Comparison of ENCODE assay signal across 12 cellular contexts in genomic region chr11:73493838-73494598, GRCh38.
A peak's percentile ranks its signal among the peaks of the same experiment; 100 is the strongest.
DNase-seq lines count a peak whose midpoint lies in the region; ATAC-seq and TF ChIP-seq lines count a peak whose summit lies in the region.
"Had no signal": no experiment of that assay in that cellular context is flagged by ENCODE, and none has a peak within 500 bp of the region (broad histone marks: within the 10 kb centered on the region; RNA-seq: fewer than 3 reads in every experiment).

No MANE protein-coding gene starts in this region.

- no peak overlapping the region for H2BK5ac ChIP-seq in H9 (ENCODE audit: insufficient read length, low read length)

- no peaks in the 10 kb centered on the region for H3K27me3 Mint-ChIP-seq in H9 (ENCODE audit: low read depth)
- H3K27me3 Mint-ChIP-seq in activated CD4-positive, alpha-beta T cell treated with anti-CD3 and anti-CD28 coated beads, Interleukin-2, amount 10 ng/mL, durations not matched to agents 24 days and 14 days = no peaks in the 10 kb centered on the region
- H3K27me3 Mint-ChIP-seq: activated CD4-positive, alpha-beta memory T cell treated with anti-CD3 and anti-CD28 coated beads for 36 hours had no signal

- no peak overlapping the region for H4K91ac ChIP-seq in H9 (ENCODE audit: insufficient read length, low read depth, low read length)

- H3K9me3 Mint-ChIP-seq in H9 = peaks cover 0 to 5% of the 10 kb centered on the region in 2 experiments; a peak in 2 of 5 replicates
- H3K9me3 Mint-ChIP-seq in activated CD4-positive, alpha-beta T cell treated with anti-CD3 and anti-CD28 coated beads, Interleukin-2, amount 10 ng/mL, durations not matched to agents 24 days and 14 days = peaks cover 16% of the 10 kb centered on the region
- H3K9me3 Mint-ChIP-seq: activated CD4-positive, alpha-beta memory T cell treated with anti-CD3 and anti-CD28 coated beads for 36 hours had no signal

- intact Hi-C loops in left ventricle myocardium inferior (cut with micrococcal nuclease) = no loop called here
- intact Hi-C loops in gastrocnemius medialis (cut with DNase I; ENCODE audit: low total_unique reads) = no loop called here
- intact Hi-C loops in activated CD4-positive, alpha-beta T cell treated with anti-CD3 and anti-CD28 coated beads, Interleukin-2, amount 10 ng/mL, durations not matched to agents 24 days and 14 days (cut with micrococcal nuclease) = no loop called here

- no peak overlapping the region for H3K9ac ChIP-seq in H9 (ENCODE audit: extremely low read depth, insufficient read length, low read length)
- H3K9ac ChIP-seq in adipocyte (ENCODE audit: low read length) = no peak overlapping the region

- no peak overlapping the region for H3K4me3 ChIP-seq in adipocyte (ENCODE audit: low read length)
- H3K4me3 ChIP-seq in left ventricle myocardium inferior = no peak overlapping the region
- no peak overlapping the region for H3K4me3 ChIP-seq in gastrocnemius medialis

- peak; percentile 87 to 92 for ATAC-seq in gastrocnemius medialis
- ATAC-seq in HG02938 (IDR thresholded peaks at IDR 0.05; ENCODE audit: unreplicated experiment) = no peak

- peak overlapping the region; percentile 7 to 93 (median 87); a peak in 6 of 7 replicates for H3K27ac Mint-ChIP-seq in H9
- H3K27ac Mint-ChIP-seq in activated CD4-positive, alpha-beta T cell treated with anti-CD3 and anti-CD28 coated beads, Interleukin-2, amount 10 ng/mL, durations not matched to agents 24 days and 14 days = no peak overlapping the region
- H3K27ac Mint-ChIP-seq: activated CD4-positive, alpha-beta memory T cell treated with anti-CD3 and anti-CD28 coated beads for 36 hours had no signal

- peak overlapping the region; percentile 42 for H3K18ac ChIP-seq in H9 (ENCODE audit: insufficient read length, low read depth, low read length)

- H3K4me3 Mint-ChIP-seq in H9 = no peak overlapping the region
- no peak overlapping the region for H3K4me3 Mint-ChIP-seq in activated CD4-positive, alpha-beta T cell treated with anti-CD3 and anti-CD28 coated beads, Interleukin-2, amount 10 ng/mL, durations not matched to agents 24 days and 14 days
- H3K4me3 Mint-ChIP-seq: activated CD4-positive, alpha-beta memory T cell treated with anti-CD3 and anti-CD28 coated beads for 36 hours had no signal

- H3K23me2 ChIP-seq in H9 (ENCODE audit: insufficient read length, low read depth, low read length, poor library complexity, severe bottlenecking) = no peaks in the 10 kb centered on the region

- no peak overlapping the region for H2BK12ac ChIP-seq in H9 (ENCODE audit: insufficient read length, low read depth, low read length)

- no peak overlapping the region for H3K4ac ChIP-seq in H9 (ENCODE audit: low read depth, low read length)

- in situ Hi-C loops in gastrocnemius medialis (cut with MboI; ENCODE audit: low sequenced_read_pairs in 4 of 4) = no loop called here

- H3K4me1 Mint-ChIP-seq in H9 = peaks cover 12 to 28% of the 10 kb centered on the region in 2 experiments
- H3K4me1 Mint-ChIP-seq in activated CD4-positive, alpha-beta T cell treated with anti-CD3 and anti-CD28 coated beads, Interleukin-2, amount 10 ng/mL, durations not matched to agents 24 days and 14 days = peaks cover 3% of the 10 kb centered on the region

- no peaks in the 10 kb centered on the region for H3K36me3 ChIP-seq in adipocyte (ENCODE audit: control insufficient read depth, insufficient read depth, low read length, severe bottlenecking)
- H3K36me3 ChIP-seq in left ventricle myocardium inferior = no peaks in the 10 kb centered on the region
- no peaks in the 10 kb centered on the region for H3K36me3 ChIP-seq in gastrocnemius medialis

- TF ChIP-seq CTCF in H9 (conservative IDR thresholded peaks at IDR 0.05) = no peak
- TF ChIP-seq CTCF in left ventricle myocardium inferior (IDR thresholded peaks at IDR 0.05; ENCODE audit: borderline replicate concordance) = no peak
- TF ChIP-seq CTCF in gastrocnemius medialis (IDR thresholded peaks at IDR 0.05 in 4 of 5, conservative IDR thresholded peaks at IDR 0.05 in 1 of 5) = no peak

- H2AK5ac ChIP-seq in H9 (ENCODE audit: insufficient read length, low read length) = no peak overlapping the region

- no peak overlapping the region for H2BK15ac ChIP-seq in H9 (ENCODE audit: low read depth, low read length)

- H4K5ac ChIP-seq in H9 (ENCODE audit: insufficient read length, low read depth, low read length) = no peak overlapping the region

- H3T11ph ChIP-seq in H9 (ENCODE audit: low read length) = no peak overlapping the region

- no peak overlapping the region for H3K27ac ChIP-seq in H9 (ENCODE audit: insufficient read length, low read depth, low read length)
- peak overlapping the region; percentile 7 for H3K27ac ChIP-seq in left ventricle myocardium inferior (replicated peaks)
- H3K27ac ChIP-seq in gastrocnemius medialis = peak overlapping the region in 3 of 4 donors; percentile 15 to 59 (median 34)

- TF ChIP-seq POLR2A in gastrocnemius medialis (IDR thresholded peaks at IDR 0.05) = no peak

- H3K14ac ChIP-seq in H9 (ENCODE audit: insufficient read depth, low read length) = no peak overlapping the region; the same call in 1 of the 2 replicates

- WGBS in H9 (ENCODE audit: extremely low coverage, insufficient read length, low lambda C conversion rate) = no CpG with 5 or more reads among the region's 2 CpGs

- no peaks in the 10 kb centered on the region for H3K27me3 ChIP-seq in H9 (ENCODE audit: insufficient read depth, low read length)
- H3K27me3 ChIP-seq in adipocyte (replicated peaks; ENCODE audit: control insufficient read depth, insufficient read depth, low read length) = no peaks in the 10 kb centered on the region
- H3K27me3 ChIP-seq in left ventricle myocardium inferior (ENCODE audit: low read depth) = no peaks in the 10 kb centered on the region
- no peaks in the 10 kb centered on the region for H3K27me3 ChIP-seq in gastrocnemius medialis

- H2BK120ac ChIP-seq in H9 (ENCODE audit: low read depth, low read length, poor library complexity, severe bottlenecking) = no peak overlapping the region

- H4K20me1 ChIP-seq in H9 (ENCODE audit: control insufficient read depth, insufficient read depth, insufficient read length) = no peaks in the 10 kb centered on the region

- H3K56ac ChIP-seq in H9 (ENCODE audit: insufficient read length, low read depth, low read length) = no peak overlapping the region

- no peaks in the 10 kb centered on the region; the same call in 1 of the 2 replicates for H3K4me1 ChIP-seq in H9 (ENCODE audit: insufficient read depth, low read length)
- peaks cover 12% of the 10 kb centered on the region for H3K4me1 ChIP-seq in adipocyte (ENCODE audit: control insufficient read depth, insufficient read depth, low read length)
- H3K4me1 ChIP-seq in left ventricle myocardium inferior = peaks cover 30% of the 10 kb centered on the region
- H3K4me1 ChIP-seq in gastrocnemius medialis = peaks cover 8 to 22% of the 10 kb centered on the region in 2 donors

- DNase-seq in H9 (peak; percentile 73), adipocyte (ENCODE audit: low read depth) (peak; percentile 32), left ventricle myocardium inferior (no peak), gastrocnemius medialis (peak; percentile 18 to 28), DMS79 treated with DMSO at 0.1 percent for 48 hours (lab: John Stamatoyannopoulos, UW) (no peak), NCI-H1694 (lab: John Stamatoyannopoulos, UW) (no peak)
- no peak for DNase-seq in activated CD4-positive, alpha-beta T cell treated with anti-CD3 and anti-CD28 coated beads, Interleukin-2, amount 10 ng/mL, durations not matched to agents 24 days and 14 days
- DNase-seq: activated CD4-positive, alpha-beta memory T cell treated with anti-CD3 and anti-CD28 coated beads for 36 hours; effector memory CD4-positive, alpha-beta T cell; NCI-H748 treated with DMSO at 0.1 percent for 48 hours; retina had no signal

- 0 out of 2 replicates have a peak, but pooled peaks cover 2% of the 10 kb centered on the region for H3K79me2 ChIP-seq in H9 (ENCODE audit: insufficient read depth, low read length)

- no peak overlapping the region for H2AFZ ChIP-seq in H9 (ENCODE audit: low read length)

- H2BK20ac ChIP-seq in H9 (ENCODE audit: low read depth, low read length, poor library complexity, severe bottlenecking) = no peak overlapping the region

- no peak overlapping the region for H4K8ac ChIP-seq in H9 (replicated peaks; ENCODE audit: insufficient read length, low read depth, low read length)

- no peak overlapping the region for H3K4me2 ChIP-seq in H9 (ENCODE audit: insufficient read depth, insufficient read length, low read length)

- H3K9me3 ChIP-seq in H9 (ENCODE audit: control insufficient read depth, low read depth, low read length) = no peaks in the 10 kb centered on the region
- H3K9me3 ChIP-seq in adipocyte (ENCODE audit: control insufficient read depth, low read length) = no peaks in the 10 kb centered on the region
- H3K9me3 ChIP-seq in left ventricle myocardium inferior (replicated peaks) = no peaks in the 10 kb centered on the region
- no peaks in the 10 kb centered on the region for H3K9me3 ChIP-seq in gastrocnemius medialis

- no peaks in the 10 kb centered on the region for H3K79me1 ChIP-seq in H9 (ENCODE audit: insufficient read depth, low read depth, low read length, poor library complexity, severe bottlenecking)

- no peak overlapping the region for H3K23ac ChIP-seq in H9 (ENCODE audit: insufficient read length, low read depth, low read length)

- peaks cover 4 to 18% (median 10%) of the 10 kb centered on the region in 3 experiments; a peak in 6 of 7 replicates for H3K36me3 Mint-ChIP-seq in H9 (ENCODE audit: insufficient read depth in 1 of 3, low read depth in 3 of 3)
- peaks cover 10% of the 10 kb centered on the region for H3K36me3 Mint-ChIP-seq in activated CD4-positive, alpha-beta T cell treated with anti-CD3 and anti-CD28 coated beads, Interleukin-2, amount 10 ng/mL, durations not matched to agents 24 days and 14 days (ENCODE audit: low read depth)

Comparison
In these comparisons a context has a peak if more than half of its experiments do, and no peak if none do; other contexts are left out.
1. DNase-seq: peak in H9 (single experiment), adipocyte (single experiment) and gastrocnemius medialis (2 of 2); none in left ventricle myocardium inferior (single experiment), DMS79 treated with DMSO at 0.1 percent for 48 hours (single experiment), activated CD4-positive, alpha-beta T cell treated with anti-CD3 and anti-CD28 coated beads, Interleukin-2, amount 10 ng/mL, durations not matched to agents 24 days and 14 days (single experiment) and NCI-H1694 (single experiment).